Comparison of ENCODE assay signal across 8 cellular contexts in the genomic region with DNA sequence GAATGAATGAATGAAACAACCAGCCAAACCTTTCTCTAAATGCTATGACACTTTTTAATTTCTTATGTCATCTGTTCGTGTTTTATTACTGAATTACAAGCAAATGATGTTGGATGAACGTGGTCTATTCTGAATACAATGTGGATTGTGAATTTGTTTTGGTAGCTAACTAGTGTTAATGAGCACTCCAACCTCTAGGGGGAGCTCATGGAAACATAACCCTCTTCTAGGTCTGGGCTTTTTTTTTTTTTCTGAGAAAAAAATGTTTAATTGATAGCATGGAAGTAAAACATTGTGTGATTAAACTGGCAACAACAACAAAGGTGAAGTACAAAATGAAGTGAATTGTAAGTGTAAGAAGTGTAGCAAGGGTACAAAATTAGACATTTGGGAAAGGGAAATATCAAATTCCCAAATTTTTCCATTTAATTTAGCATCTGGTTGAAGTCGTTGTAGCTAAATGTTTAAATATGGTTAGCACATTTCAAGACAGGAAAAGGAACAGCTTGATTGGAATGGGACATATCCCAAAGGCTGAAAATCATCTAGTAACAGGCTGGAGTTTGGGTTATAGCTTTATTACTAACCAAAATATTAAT. TPM values are rescaled to one million over a fixed set of nuclear protein-coding genes. Genes with fewer than 3 reads are reported as not detected.
A peak's percentile ranks its signal among the peaks of the same experiment; 100 is the strongest.
DNase-seq lines count a peak whose midpoint lies in the region; ATAC-seq and TF ChIP-seq lines count a peak whose summit lies in the region.

No MANE protein-coding gene starts in this region.

- TF ChIP-seq CTCF in dorsolateral prefrontal cortex (IDR thresholded peaks at IDR 0.05 in 54 of 56, conservative IDR thresholded peaks at IDR 0.05 in 2 of 56; ENCODE audit: low read depth in 1 of 56, partially characterized antibody in 56 of 56), result peak in 41 of 56 donors; percentile 15 to 51 (median 31)

- H3K27me3 ChIP-seq in dorsolateral prefrontal cortex, result no peaks in the 10 kb centered on the region

- DNase-seq in A172 (ENCODE audit: low spot score) (peak; percentile 63), GM04503 (ENCODE audit: low read depth) (peak; percentile 3), NCI-H82 (lab: John Stamatoyannopoulos, UW) (peak; percentile 79), dorsolateral prefrontal cortex (no peak), pons (ENCODE audit: low spot score) (peak; percentile 6)

- no peak overlapping the region for H3K27ac ChIP-seq in dorsolateral prefrontal cortex

- intact Hi-C loops in dorsolateral prefrontal cortex (cut with DNase I), result no loop called here

- no peak overlapping the region for H3K4me3 ChIP-seq in dorsolateral prefrontal cortex

- ATAC-seq in HG02678 (IDR thresholded peaks at IDR 0.05; ENCODE audit: unreplicated experiment) (peak; percentile 79), esophagus mucosa (no peak)
- ATAC-seq in activated CD4-positive, CD25-positive, alpha-beta regulatory T cell treated with anti-CD3 and anti-CD28 coated beads, Interleukin-2, amount 50 U/mL, for 24 hours, result no peak

RNA-seq across cellular contexts. Expression of gene PTGS2, which starts 42.6 kb away (rescaled TPM):
- not detected in 2 replicates for total RNA-seq in A172 (2014; rRNA removed; shearing (Covaris generic))
- total RNA-seq in dorsolateral prefrontal cortex (10 to 100 TPM in 17 of 120 experiments, 1 to 10 TPM in 103; 2.3 to 27.2 (median 6.1) TPM), esophagus mucosa (0.80 TPM)

Comparison
In these comparisons a context has a peak if more than half of its experiments do, and no peak if none do; other contexts are left out.
1. DNase-seq: peak in A172 (single experiment), GM04503 (single experiment), NCI-H82 (single experiment) and pons (single experiment); none in dorsolateral prefrontal cortex (0 of 10).